In the genomic region with DNA sequence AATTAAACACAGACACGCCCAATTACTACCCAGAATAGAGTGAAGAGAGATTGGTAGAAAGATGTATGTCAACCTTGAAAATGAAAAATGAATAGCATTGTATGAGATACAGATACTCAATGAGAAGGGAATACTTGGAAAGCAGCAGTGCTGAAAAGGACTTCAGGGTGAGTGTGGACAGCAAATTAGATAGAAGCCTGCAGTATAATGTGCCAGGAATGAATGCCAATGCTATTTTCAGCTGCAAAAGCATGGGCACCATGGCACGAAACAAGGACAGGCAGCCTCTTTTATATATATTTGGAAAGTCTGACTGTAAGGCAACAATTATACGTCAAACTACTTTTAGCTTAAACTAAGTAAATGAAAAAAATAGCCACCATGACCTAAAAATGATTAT, we compare ENCODE assay signal across 15 cellular contexts.
DNase-seq lines count a peak whose midpoint lies in the region; ATAC-seq and TF ChIP-seq lines count a peak whose summit lies in the region.
"Had no signal": no experiment of that assay in that cellular context is flagged by ENCODE, and none has a peak within 500 bp of the region (broad histone marks: within the 10 kb centered on the region; RNA-seq: fewer than 3 reads in every experiment).

No MANE protein-coding gene starts in this region.

- TF ChIP-seq POLR2A in heart left ventricle (IDR thresholded peaks at IDR 0.05): no peak

- H3K4me3 ChIP-seq in heart left ventricle (no peak overlapping the region), left ventricle myocardium inferior (no peak overlapping the region), right cardiac atrium (ENCODE audit: low read length) (no peak overlapping the region)

- H3K27ac ChIP-seq in heart left ventricle (peak overlapping the region in 3 of 12 donors; percentile 12 to 54 (median 31)), left ventricle myocardium inferior (replicated peaks) (no peak overlapping the region), right cardiac atrium (ENCODE audit: low read length) (no peak overlapping the region)

- peak in 3 of 5 donors; percentile 21 to 28 (median 27) for DNase-seq in heart left ventricle
- DNase-seq in left ventricle myocardium inferior: no peak
- DNase-seq in cerebellar cortex (ENCODE audit: low spot score): peak; percentile 9
- DNase-seq in right cardiac atrium: no peak
- no peak for DNase-seq in Kasumi-1 (lab: John Stamatoyannopoulos, UW)
- DNase-seq in stimulated activated CD4-positive, alpha-beta T cell treated with anti-CD3 and anti-CD28 coated beads, Interleukin-12 subunit alpha, Interleukin-12 subunit beta, amount 100 ng/mL, for 4 hours: no peak
- DNase-seq: ACHN; BE2C; C1 segment of cervical spinal cord; Caco-2; CD4-positive, CD25-positive, alpha-beta regulatory T cell; GDM1; H9; IMR-90 had no signal

- H3K36me3 ChIP-seq in heart left ventricle: no peaks in the 10 kb centered on the region
- H3K36me3 ChIP-seq in left ventricle myocardium inferior: no peaks in the 10 kb centered on the region
- H3K36me3 ChIP-seq: BE2C had no signal

- WGBS in heart left ventricle, 4 donors: 48 to 50% (median 49%) methylated on average over 3 of the region's 3 CpGs
- WGBS in right cardiac atrium: 57% methylated on average over 3 of the region's 3 CpGs

- H3K27me3 ChIP-seq in heart left ventricle (no peaks in the 10 kb centered on the region), left ventricle myocardium inferior (ENCODE audit: low read depth) (no peaks in the 10 kb centered on the region), right cardiac atrium (ENCODE audit: control insufficient read depth, insufficient read depth) (no peaks in the 10 kb centered on the region)
- H3K27me3 ChIP-seq: BE2C had no signal

- H3K4me1 ChIP-seq in heart left ventricle (peaks cover 0 to 8% (median 0%) of the 10 kb centered on the region in 12 donors), left ventricle myocardium inferior (peaks cover 6% of the 10 kb centered on the region), right cardiac atrium (ENCODE audit: control insufficient read depth, insufficient read depth, low read length) (no peaks in the 10 kb centered on the region)
- H3K4me1 ChIP-seq: BE2C, Caco-2 had no signal

- H3K9me3 ChIP-seq in heart left ventricle (no peaks in the 10 kb centered on the region), left ventricle myocardium inferior (replicated peaks) (no peaks in the 10 kb centered on the region), right cardiac atrium (ENCODE audit: control insufficient read depth, low read length) (no peaks in the 10 kb centered on the region)
- H3K9me3 ChIP-seq: BE2C, Caco-2 had no signal

- ATAC-seq in heart left ventricle: peak; percentile 92 to 98 (median 97)
- peak; percentile 65 to 83 for ATAC-seq in right cardiac atrium
- ATAC-seq in GM21717 (IDR thresholded peaks at IDR 0.05; ENCODE audit: unreplicated experiment): no peak

- intact Hi-C loops in heart left ventricle (cut with DNase I) (no loop called here), left ventricle myocardium inferior (cut with micrococcal nuclease) (no loop called here), right cardiac atrium (cut with DNase I) (no loop called here)

- TF ChIP-seq CTCF in heart left ventricle (IDR thresholded peaks at IDR 0.05) (no peak), left ventricle myocardium inferior (IDR thresholded peaks at IDR 0.05; ENCODE audit: borderline replicate concordance) (no peak)

Comparison
In these comparisons a context has a peak if more than half of its experiments do, and no peak if none do; other contexts are left out.
1. DNase-seq: peak in heart left ventricle (3 of 5) and cerebellar cortex (single experiment); none in left ventricle myocardium inferior (single experiment), right cardiac atrium (0 of 3), Kasumi-1 (0 of 2) and stimulated activated CD4-positive, alpha-beta T cell treated with anti-CD3 and anti-CD28 coated beads, Interleukin-12 subunit alpha, Interleukin-12 subunit beta, amount 100 ng/mL, for 4 hours (single experiment).